24 cellular contexts compared by ENCODE assay signal in genomic region chr7:21450876-21451275, GRCh38. TPM values are rescaled to one million over a fixed set of nuclear protein-coding genes. Genes with fewer than 3 reads are reported as not detected.
DNase-seq lines count a peak whose midpoint lies in the region; ATAC-seq, FAIRE-seq and TF ChIP-seq lines count a peak whose summit lies in the region.
"Had no signal": no experiment of that assay in that cellular context is flagged by ENCODE, and none has a peak within 500 bp of the region (broad histone marks: within the 10 kb centered on the region; RNA-seq: fewer than 3 reads in every experiment).

No MANE protein-coding gene starts in this region.

- DNase-seq in Right ventricle myocardium inferior (ENCODE audit: missing footprints) = peak; percentile 60
- DNase-seq in left ventricle myocardium superior = no peak
- DNase-seq in LNCaP clone FGC (ENCODE audit: low read depth) = peak; percentile 67
- peak; percentile 12 for DNase-seq in choroid plexus epithelial cell (ENCODE audit: low read depth)
- no peak for DNase-seq in GM19239 (ENCODE audit: insufficient read length, low spot score)
- DNase-seq: Caco-2; CD4-positive, alpha-beta memory T cell; DMS 273 treated with DMSO at 0.1 percent for 48 hours; DMS79 treated with DMSO at 0.1 percent for 48 hours; Karpas-422; MG63; NCI-H1048; NCI-H1436; NCI-H187 treated with DMSO at 0.1 percent for 48 hours; NCI-H2107; NCI-H524 treated with DMSO at 0.1 percent for 48 hours; NCI-H82; SJCRH30 had no signal

- FAIRE-seq in GM19239 (lab: Jason Lieb, UNC) = no peak
- FAIRE-seq: GM12891 had no signal

- TF ChIP-seq CTCF in LNCaP clone FGC (IDR thresholded peaks at IDR 0.05; ENCODE audit: control insufficient read depth, extremely low read depth, insufficient read depth) (no peak), choroid plexus epithelial cell (conservative IDR thresholded peaks at IDR 0.05; ENCODE audit: low read depth, low read length) (no peak)

- ATAC-seq in Right ventricle myocardium inferior (no peak), left ventricle myocardium superior (no peak), HG02870 (IDR thresholded peaks at IDR 0.05; ENCODE audit: unreplicated experiment) (no peak), HG02938 (IDR thresholded peaks at IDR 0.05; ENCODE audit: unreplicated experiment) (no peak)
- ATAC-seq: GM23338, Panc1 had no signal

- intact Hi-C loops in Right ventricle myocardium inferior (cut with DNase I) (no loop called here), left ventricle myocardium superior (cut with micrococcal nuclease) (no loop called here)

- H3K4me3 ChIP-seq in LNCaP clone FGC (ENCODE audit: low read depth, low read length) = no peak overlapping the region
- no peak overlapping the region for H3K4me3 ChIP-seq in choroid plexus epithelial cell (ENCODE audit: low read depth, low read length)
- H3K4me3 ChIP-seq: GM23338, HAP-1, MG63, SJCRH30 had no signal

RNA-seq across cellular contexts. Expression of gene SP4, which starts 23.0 kb away (rescaled TPM):
- 4.3 TPM for total RNA-seq in Right ventricle myocardium inferior
- 5.8 TPM for total RNA-seq in left ventricle myocardium superior

Comparison
In these comparisons a context has a peak if more than half of its experiments do, and no peak if none do; other contexts are left out.
1. DNase-seq: peak in Right ventricle myocardium inferior (single experiment), LNCaP clone FGC (single experiment) and choroid plexus epithelial cell (single experiment); none in left ventricle myocardium superior (single experiment) and GM19239 (single experiment).